In the genomic region with DNA sequence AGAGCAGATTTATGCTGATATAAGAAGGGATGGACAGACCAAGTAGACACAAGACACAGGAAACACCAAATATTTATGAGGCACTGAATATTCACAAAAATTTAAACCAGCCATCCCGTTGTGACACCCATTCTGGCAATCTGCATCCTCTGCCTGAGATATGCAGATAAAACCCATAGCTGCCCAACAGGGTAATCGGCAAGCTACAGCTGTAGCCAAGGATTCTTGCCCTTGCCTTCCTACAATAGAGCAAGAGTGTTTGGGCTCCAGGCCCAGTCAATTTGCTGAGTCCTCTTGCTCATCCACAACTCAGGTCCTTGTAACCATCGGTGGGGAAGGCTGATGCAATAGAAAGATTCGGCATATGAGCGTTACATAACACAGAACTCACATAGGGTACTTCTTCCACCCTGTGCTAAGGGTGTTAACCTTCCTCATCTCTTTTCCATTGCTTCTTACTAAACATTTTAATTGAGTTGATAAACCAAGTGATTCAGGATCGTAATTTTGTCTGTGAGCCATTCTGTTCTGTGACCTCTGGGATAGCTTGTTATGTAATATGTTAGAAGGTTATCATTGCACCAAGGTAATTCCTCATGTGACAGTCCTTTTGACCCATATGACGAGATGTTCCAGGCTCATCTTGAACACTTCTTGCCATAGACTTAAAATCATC, we compare ENCODE assay signal across 19 cellular contexts. TPM values are rescaled to one million over a fixed set of nuclear protein-coding genes. Genes with fewer than 3 reads are reported as not detected.
A peak's percentile ranks its signal among the peaks of the same experiment; 100 is the strongest.
DNase-seq lines count a peak whose midpoint lies in the region; ATAC-seq, FAIRE-seq and TF ChIP-seq lines count a peak whose summit lies in the region.
"Had no signal": no experiment of that assay in that cellular context is flagged by ENCODE, and none has a peak within 500 bp of the region (broad histone marks: within the 10 kb centered on the region; RNA-seq: fewer than 3 reads in every experiment).

No MANE protein-coding gene starts in this region.

- H3K4me3 ChIP-seq in CD8-positive, alpha-beta T cell (ENCODE audit: low read depth, low read length) = no peak overlapping the region

- peaks cover 13% of the 10 kb centered on the region for H3K4me1 ChIP-seq in CD8-positive, alpha-beta T cell (ENCODE audit: insufficient read depth, low read length)
- H3K4me1 ChIP-seq: BE2C had no signal

- H3K36me3 Mint-ChIP-seq in CD8-positive, alpha-beta T cell = no peaks in the 10 kb centered on the region
- no peaks in the 10 kb centered on the region for H3K36me3 Mint-ChIP-seq in activated CD8-positive, alpha-beta T cell treated with anti-CD3 and anti-CD28 coated beads, Interleukin-2, amount 10 ng/mL, durations not matched to agents 7 days and 5 days (ENCODE audit: low read depth)
- H3K36me3 Mint-ChIP-seq in memory B cell (no peaks in the 10 kb centered on the region), endothelial cell (ENCODE audit: low read depth, unreplicated experiment) (no peaks in the 10 kb centered on the region)
- H3K36me3 Mint-ChIP-seq in activated naive CD4-positive, alpha-beta T cell treated with anti-CD3 and anti-CD28 coated beads, Interleukin-2, amount 50 U/mL, for 72 hours = peaks cover 0 to 6% of the 10 kb centered on the region in 2 donors
- H3K36me3 Mint-ChIP-seq: CD8-positive, alpha-beta memory T cell had no signal

- no peak for TF ChIP-seq CTCF in CD8-positive, alpha-beta T cell (IDR thresholded peaks at IDR 0.05)
- no peak for TF ChIP-seq CTCF in endothelial cell (IDR thresholded peaks at IDR 0.05; ENCODE audit: unreplicated experiment)

- CTCF ChIA-PET in CD8-positive, alpha-beta T cell (lab: Charles Lee) = interaction anchor here (0.8 to 5.2 kb wide), 8 partner anchors 9 to 111 kb away, joined by 3 to 29 read pairs (median 4); no protein-coding TSS in a partner anchor
- CTCF ChIA-PET in activated CD8-positive, alpha-beta T cell treated with anti-CD3 and anti-CD28 coated beads, Interleukin-2, amount 10 ng/mL, durations not matched to agents 7 days and 5 days (lab: Charles Lee) = interaction anchor here (1.1 to 13.3 kb wide), 6 partner anchors 8 to 84 kb away, joined by 3 to 132 read pairs (median 26); a partner anchor contains a TSS

- H3K9me3 ChIP-seq in CD8-positive, alpha-beta T cell (ENCODE audit: low read length) = no peaks in the 10 kb centered on the region
- H3K9me3 ChIP-seq: BE2C had no signal

- DNase-seq in CD8-positive, alpha-beta T cell = no peak
- DNase-seq in HTR-8/SVneo (ENCODE audit: insufficient read length, low spot score) (no peak), memory B cell (ENCODE audit: low spot score in 2 of 2) (no peak), endothelial cell (ENCODE audit: low spot score) (no peak), NCI-H128 (lab: John Stamatoyannopoulos, UW; ENCODE audit: unreplicated experiment) (no peak)
- no peak for DNase-seq in activated CD8-positive, alpha-beta T cell treated with anti-CD3 and anti-CD28 coated beads, Interleukin-2, amount 10 ng/mL, durations not matched to agents 7 days and 5 days
- no peak for DNase-seq in activated naive CD4-positive, alpha-beta T cell treated with anti-CD3 and anti-CD28 coated beads, Interleukin-2, amount 50 U/mL, for 72 hours (ENCODE audit: low spot score in 2 of 2)
- DNase-seq: BE2C; CD8-positive, alpha-beta memory T cell; DND-41; GDM1; GOT3; KBM-7; NCI-H1105; NCI-H187; NCI-H446 treated with DMSO at 0.1 percent for 48 hours; NCI-H748 treated with DMSO at 0.1 percent for 48 hours had no signal

- H3K4me1 Mint-ChIP-seq in CD8-positive, alpha-beta T cell (ENCODE audit: low read depth) = peaks cover 25% of the 10 kb centered on the region
- peaks cover 44% of the 10 kb centered on the region for H3K4me1 Mint-ChIP-seq in activated CD8-positive, alpha-beta T cell treated with anti-CD3 and anti-CD28 coated beads, Interleukin-2, amount 10 ng/mL, durations not matched to agents 7 days and 5 days (ENCODE audit: low read depth)
- H3K4me1 Mint-ChIP-seq in memory B cell = peaks cover 7% of the 10 kb centered on the region
- no peaks in the 10 kb centered on the region for H3K4me1 Mint-ChIP-seq in endothelial cell (ENCODE audit: unreplicated experiment)

- no peak overlapping the region for H3K27ac ChIP-seq in CD8-positive, alpha-beta T cell (ENCODE audit: low read depth, low read length)

- H3K27me3 ChIP-seq in CD8-positive, alpha-beta T cell (ENCODE audit: insufficient read depth, low read length) = no peaks in the 10 kb centered on the region

- H3K36me3 ChIP-seq in CD8-positive, alpha-beta T cell (ENCODE audit: insufficient read depth, low read length) = no peaks in the 10 kb centered on the region
- H3K36me3 ChIP-seq: BE2C had no signal

- H3K9me3 Mint-ChIP-seq in CD8-positive, alpha-beta T cell = no peaks in the 10 kb centered on the region
- no peaks in the 10 kb centered on the region for H3K9me3 Mint-ChIP-seq in activated CD8-positive, alpha-beta T cell treated with anti-CD3 and anti-CD28 coated beads, Interleukin-2, amount 10 ng/mL, durations not matched to agents 7 days and 5 days (ENCODE audit: insufficient read depth)
- H3K9me3 Mint-ChIP-seq in memory B cell (no peaks in the 10 kb centered on the region), endothelial cell (ENCODE audit: unreplicated experiment) (no peaks in the 10 kb centered on the region)
- no peaks in the 10 kb centered on the region for H3K9me3 Mint-ChIP-seq in activated naive CD4-positive, alpha-beta T cell treated with anti-CD3 and anti-CD28 coated beads, Interleukin-2, amount 50 U/mL, for 72 hours
- H3K9me3 Mint-ChIP-seq: CD8-positive, alpha-beta memory T cell had no signal

- H3K27ac Mint-ChIP-seq in CD8-positive, alpha-beta T cell = peak overlapping the region; percentile 37
- H3K27ac Mint-ChIP-seq in activated CD8-positive, alpha-beta T cell treated with anti-CD3 and anti-CD28 coated beads, Interleukin-2, amount 10 ng/mL, durations not matched to agents 7 days and 5 days = peak overlapping the region; percentile 78
- H3K27ac Mint-ChIP-seq in memory B cell (peak overlapping the region; percentile 8), endothelial cell (ENCODE audit: unreplicated experiment) (no peak overlapping the region)
- H3K27ac Mint-ChIP-seq in activated naive CD4-positive, alpha-beta T cell treated with anti-CD3 and anti-CD28 coated beads, Interleukin-2, amount 50 U/mL, for 72 hours = peak overlapping the region in 1 of 2 donors; percentile 75

- intact Hi-C loops in CD8-positive, alpha-beta T cell (cut with DNase I, micrococcal nuclease) = no loop called here

- no peak for ATAC-seq in CD8-positive, alpha-beta T cell
- no peak for ATAC-seq in activated CD8-positive, alpha-beta T cell treated with anti-CD3 and anti-CD28 coated beads, Interleukin-2, amount 10 ng/mL, durations not matched to agents 7 days and 5 days
- ATAC-seq in memory B cell (ENCODE audit: low read depth) = no peak
- no peak for ATAC-seq in activated naive CD4-positive, alpha-beta T cell treated with anti-CD3 and anti-CD28 coated beads, Interleukin-2, amount 50 U/mL, for 72 hours
- ATAC-seq: Right ventricle myocardium inferior had no signal

- FAIRE-seq in HTR-8/SVneo (lab: Jason Lieb, UNC) = peak; percentile 38
- FAIRE-seq: GM19239 had no signal

- POLR2A ChIA-PET in CD8-positive, alpha-beta T cell (lab: Charles Lee) = interaction anchor here (0.9 to 1.3 kb wide), 2 partner anchors 7 to 81 kb away, joined by 4 read pairs; no protein-coding TSS in a partner anchor
- POLR2A ChIA-PET in activated CD8-positive, alpha-beta T cell treated with anti-CD3 and anti-CD28 coated beads, Interleukin-2, amount 10 ng/mL, durations not matched to agents 7 days and 5 days (lab: Charles Lee) = interaction anchor here (1.0 to 1.5 kb wide), 2 partner anchors 42 to 58 kb away, joined by 3 to 7 read pairs; a partner anchor contains a TSS

- no peak overlapping the region for H3K4me3 Mint-ChIP-seq in CD8-positive, alpha-beta T cell
- no peak overlapping the region for H3K4me3 Mint-ChIP-seq in activated CD8-positive, alpha-beta T cell treated with anti-CD3 and anti-CD28 coated beads, Interleukin-2, amount 10 ng/mL, durations not matched to agents 7 days and 5 days
- H3K4me3 Mint-ChIP-seq in memory B cell = no peak overlapping the region
- no peak overlapping the region for H3K4me3 Mint-ChIP-seq in endothelial cell (ENCODE audit: unreplicated experiment)
- H3K4me3 Mint-ChIP-seq: CD8-positive, alpha-beta memory T cell had no signal

- no peaks in the 10 kb centered on the region for H3K27me3 Mint-ChIP-seq in CD8-positive, alpha-beta T cell (ENCODE audit: low read depth)
- H3K27me3 Mint-ChIP-seq in activated CD8-positive, alpha-beta T cell treated with anti-CD3 and anti-CD28 coated beads, Interleukin-2, amount 10 ng/mL, durations not matched to agents 7 days and 5 days (ENCODE audit: low read depth) = no peaks in the 10 kb centered on the region
- H3K27me3 Mint-ChIP-seq in memory B cell (peaks cover 2% of the 10 kb centered on the region), endothelial cell (ENCODE audit: unreplicated experiment) (no peaks in the 10 kb centered on the region)
- H3K27me3 Mint-ChIP-seq: CD8-positive, alpha-beta memory T cell had no signal

RNA-seq across cellular contexts. Expression of a gene that starts 18.7 kb away (rescaled TPM):
- 1 to 10 TPM; 1.2 to 1.4 TPM for total RNA-seq in CD8-positive, alpha-beta T cell
- 10 to 100 TPM; 11.7 to 12.2 TPM for total RNA-seq in activated CD8-positive, alpha-beta T cell treated with anti-CD3 and anti-CD28 coated beads, Interleukin-2, amount 10 ng/mL, durations not matched to agents 7 days and 5 days
- 1.0 TPM for total RNA-seq in endothelial cell (ENCODE audit: unreplicated experiment)
- total RNA-seq in activated naive CD4-positive, alpha-beta T cell treated with anti-CD3 and anti-CD28 coated beads, Interleukin-2, amount 50 U/mL, for 72 hours = 10 to 100 TPM; 39.4 to 64.1 TPM

RNA-seq across cellular contexts. Expression of a gene that starts 21.8 kb away (rescaled TPM):
- 100 to 1,000 TPM; 413 to 436 TPM for total RNA-seq in CD8-positive, alpha-beta T cell
- 100 to 1,000 TPM; 515 to 530 TPM for total RNA-seq in activated CD8-positive, alpha-beta T cell treated with anti-CD3 and anti-CD28 coated beads, Interleukin-2, amount 10 ng/mL, durations not matched to agents 7 days and 5 days
- not detected for total RNA-seq in endothelial cell (ENCODE audit: unreplicated experiment)
- total RNA-seq in activated naive CD4-positive, alpha-beta T cell treated with anti-CD3 and anti-CD28 coated beads, Interleukin-2, amount 50 U/mL, for 72 hours = 100 to 1,000 TPM; 371 to 455 TPM

RNA-seq across cellular contexts. Expression of a gene that starts 30.6 kb away (rescaled TPM):
- 10 to 100 TPM; 15.3 to 16.8 TPM for total RNA-seq in CD8-positive, alpha-beta T cell
- total RNA-seq in activated CD8-positive, alpha-beta T cell treated with anti-CD3 and anti-CD28 coated beads, Interleukin-2, amount 10 ng/mL, durations not matched to agents 7 days and 5 days = 10 to 100 TPM; 19.6 to 20.0 TPM
- 10.7 TPM for total RNA-seq in endothelial cell (ENCODE audit: unreplicated experiment)
- total RNA-seq in activated naive CD4-positive, alpha-beta T cell treated with anti-CD3 and anti-CD28 coated beads, Interleukin-2, amount 50 U/mL, for 72 hours = 10 to 100 TPM; 35.0 to 93.0 TPM

RNA-seq across cellular contexts. Expression of a gene that starts 58.0 kb away (rescaled TPM):
- total RNA-seq in CD8-positive, alpha-beta T cell = 10 to 100 TPM; 38.4 to 40.4 TPM
- 100 to 1,000 TPM; 140 to 144 TPM for total RNA-seq in activated CD8-positive, alpha-beta T cell treated with anti-CD3 and anti-CD28 coated beads, Interleukin-2, amount 10 ng/mL, durations not matched to agents 7 days and 5 days
- 0.31 TPM for total RNA-seq in endothelial cell (ENCODE audit: unreplicated experiment)
- total RNA-seq in activated naive CD4-positive, alpha-beta T cell treated with anti-CD3 and anti-CD28 coated beads, Interleukin-2, amount 50 U/mL, for 72 hours = 100 to 1,000 TPM; 125 to 239 TPM

RNA-seq across cellular contexts. Expression of a gene that starts 59.7 kb away (rescaled TPM):
- 100 to 1,000 TPM; 244 to 265 TPM for total RNA-seq in CD8-positive, alpha-beta T cell
- total RNA-seq in activated CD8-positive, alpha-beta T cell treated with anti-CD3 and anti-CD28 coated beads, Interleukin-2, amount 10 ng/mL, durations not matched to agents 7 days and 5 days = 100 to 1,000 TPM; 541 to 588 TPM
- not detected for total RNA-seq in endothelial cell (ENCODE audit: unreplicated experiment)
- 100 to 1,000 TPM; 337 to 341 TPM for total RNA-seq in activated naive CD4-positive, alpha-beta T cell treated with anti-CD3 and anti-CD28 coated beads, Interleukin-2, amount 50 U/mL, for 72 hours
- total RNA-seq: Right ventricle myocardium inferior had no signal

Comparison
In these comparisons a context has a peak if more than half of its experiments do, and no peak if none do; other contexts are left out.
1. RNA of a gene that starts 21.8 kb away (total RNA-seq): 515 to 530 TPM in activated CD8-positive, alpha-beta T cell treated with anti-CD3 and anti-CD28 coated beads, Interleukin-2, amount 10 ng/mL, durations not matched to agents 7 days and 5 days, 371 to 455 TPM in activated naive CD4-positive, alpha-beta T cell treated with anti-CD3 and anti-CD28 coated beads, Interleukin-2, amount 50 U/mL, for 72 hours and 413 to 436 TPM in CD8-positive, alpha-beta T cell; not detected in endothelial cell (single experiment); every median in the first group is over 100 times any median in the second.